In genomic region chr4:145340071-145340695, GRCh38 we compare ENCODE assay signal across 1 cellular context.
TF ChIP-seq lines count a peak whose summit lies in the region.

No MANE protein-coding gene starts in this region.

TF ChIP-seq in GM23338, 12 proteins besides CTCF, POLR2A, EP300 and RAD21 (continued from another document):
- no peak for TF ChIP-seq ZNF462 (CRISPR knock-in tag; IDR thresholded peaks at IDR 0.05)
- TF ChIP-seq EZH2 (IDR thresholded peaks at IDR 0.05; ENCODE audit: low read depth, unreplicated experiment) = no peak
- TF ChIP-seq CREB1 (CRISPR knock-in tag; IDR thresholded peaks at IDR 0.05; ENCODE audit: low read depth) = no peak
- TF ChIP-seq JUNB (IDR thresholded peaks at IDR 0.05; ENCODE audit: unreplicated experiment) = no peak
- no peak for TF ChIP-seq ZNF114 (CRISPR knock-in tag; IDR thresholded peaks at IDR 0.05)
